ENCODE assay signal across 25 cellular contexts in genomic region chr6:128000363-128000762, GRCh38.
A peak's percentile ranks its signal among the peaks of the same experiment; 100 is the strongest.
DNase-seq lines count a peak whose midpoint lies in the region; ATAC-seq, FAIRE-seq and TF ChIP-seq lines count a peak whose summit lies in the region.
"Had no signal": no experiment of that assay in that cellular context is flagged by ENCODE, and none has a peak within 500 bp of the region (broad histone marks: within the 10 kb centered on the region; RNA-seq: fewer than 3 reads in every experiment).

No MANE protein-coding gene starts in this region.

- H3K4me3 Mint-ChIP-seq in activated CD8-positive, alpha-beta T cell treated with anti-CD3 and anti-CD28 coated beads for 36 hours = peak overlapping the region; percentile 7
- no peak overlapping the region for H3K4me3 Mint-ChIP-seq in activated CD8-positive, alpha-beta T cell treated with anti-CD3 and anti-CD28 coated beads, Interleukin-2, amount 10 ng/mL, durations not matched to agents 7 days and 5 days
- H3K4me3 Mint-ChIP-seq in WTC11 = no peak overlapping the region
- peak overlapping the region; percentile 49 to 61 for H3K4me3 Mint-ChIP-seq in stimulated activated naive CD8-positive, alpha-beta T cell treated with anti-CD3 and anti-CD28 coated beads, Interleukin-15, amount 100 ng/mL, for 72 hours
- H3K4me3 Mint-ChIP-seq in endothelial cell (ENCODE audit: unreplicated experiment) = no peak overlapping the region
- H3K4me3 Mint-ChIP-seq: CD4-positive, alpha-beta memory T cell had no signal

- H3K9me1 ChIP-seq in endothelial cell of umbilical vein (replicated peaks; ENCODE audit: control insufficient read depth, extremely low read depth, insufficient read depth, low read length) = peaks cover 2% of the 10 kb centered on the region

- H3K9ac ChIP-seq in endothelial cell of umbilical vein (replicated peaks; ENCODE audit: extremely low read depth, insufficient read depth, low read length) = no peak overlapping the region
- H3K9ac ChIP-seq: BLaER1 treated with 17β-estradiol and CSF1 and Interleukin-3, amounts not matched to agents 10 nM and 100 nM had no signal

- no peak overlapping the region for H2AFZ ChIP-seq in endothelial cell of umbilical vein (ENCODE audit: low read depth, low read length)

- BruUV-seq in endothelial cell of umbilical vein (replicated peaks; lab: Mats Ljungman, UMichigan) = no TSS peak

- no peak for TF ChIP-seq POLR2A in endothelial cell of umbilical vein (IDR thresholded peaks at IDR 0.05; ENCODE audit: low read depth, low read length)

- CTCF ChIA-PET in activated CD8-positive, alpha-beta T cell treated with anti-CD3 and anti-CD28 coated beads for 36 hours (lab: Charles Lee) = no interaction called here
- CTCF ChIA-PET in activated CD8-positive, alpha-beta T cell treated with anti-CD3 and anti-CD28 coated beads, Interleukin-2, amount 10 ng/mL, durations not matched to agents 7 days and 5 days (lab: Charles Lee) = interaction anchor here (0.6 to 1.2 kb wide), 3 partner anchors 10 to 15 kb away, joined by 3 to 4 read pairs (median 4); no protein-coding TSS in a partner anchor
- CTCF ChIA-PET in WTC11 (lab: Charles Lee) = interaction anchor here (1.0 kb wide), 1 partner anchor 145 kb away, joined by 4 read pairs; no protein-coding TSS in a partner anchor
- CTCF ChIA-PET in endothelial cell of umbilical vein (lab: Charles Lee) = interaction anchor here (1.1 kb wide), 1 partner anchor 12 kb away, joined by 3 read pairs; no protein-coding TSS in a partner anchor

- ATAC-seq in activated CD8-positive, alpha-beta T cell treated with anti-CD3 and anti-CD28 coated beads for 36 hours = peak; percentile 60
- ATAC-seq in activated CD8-positive, alpha-beta T cell treated with anti-CD3 and anti-CD28 coated beads, Interleukin-2, amount 10 ng/mL, durations not matched to agents 7 days and 5 days = no peak
- ATAC-seq in WTC11 = no peak
- peak; percentile 53 for ATAC-seq in stimulated activated naive CD8-positive, alpha-beta T cell treated with anti-CD3 and anti-CD28 coated beads, Interleukin-15, amount 100 ng/mL, for 72 hours
- no peak for ATAC-seq in GM18873 (IDR thresholded peaks at IDR 0.05; ENCODE audit: low FRiP score, unreplicated experiment)
- ATAC-seq: HepG2, K562 had no signal

- peaks cover 0 to 2% of the 10 kb centered on the region in 2 experiments for H3K36me3 ChIP-seq in endothelial cell of umbilical vein (ENCODE audit: control insufficient read depth in 2 of 2, extremely low read depth in 1 of 2, insufficient read depth in 2 of 2, low read length in 2 of 2)
- H3K36me3 ChIP-seq: BLaER1 treated with 17β-estradiol and CSF1 and Interleukin-3, amounts not matched to agents 10 nM and 100 nM had no signal

- H3K79me2 ChIP-seq in endothelial cell of umbilical vein (ENCODE audit: control insufficient read depth, insufficient read depth, low read length) = no peaks in the 10 kb centered on the region

- DNase-seq in activated CD8-positive, alpha-beta T cell treated with anti-CD3 and anti-CD28 coated beads for 36 hours = no peak
- DNase-seq in activated CD8-positive, alpha-beta T cell treated with anti-CD3 and anti-CD28 coated beads, Interleukin-2, amount 10 ng/mL, durations not matched to agents 7 days and 5 days = no peak
- DNase-seq in WTC11 (ENCODE audit: low spot score) (no peak), endothelial cell of umbilical vein (ENCODE audit: low read depth, low spot score) (peak; percentile 28), endothelial cell (ENCODE audit: low spot score) (no peak)
- DNase-seq in stimulated activated naive CD8-positive, alpha-beta T cell treated with anti-CD3 and anti-CD28 coated beads, Interleukin-15, amount 100 ng/mL, for 72 hours = no peak
- DNase-seq in activated effector memory CD4-positive, alpha-beta T cell treated with anti-CD3 and anti-CD28 coated beads, Interleukin-2, amount 50 U/mL, for 16 hours = no peak
- DNase-seq: ACHN; Calu3; CD4-positive, alpha-beta memory T cell; MM.1S; NCI-H1048; NCI-H1417 treated with DMSO at 0.1 percent for 48 hours; NCI-H187; NCI-H446 treated with DMSO at 0.1 percent for 48 hours; NCI-H526 treated with DMSO at 0.1 percent for 48 hours; Right ventricle myocardium superior had no signal

- dilution Hi-C loops in endothelial cell of umbilical vein (cut with MboI; ENCODE audit: extremely low pct_ligation_motif_present, low sequenced_read_pairs) = no loop called here

- no peak overlapping the region for H3K27ac ChIP-seq in endothelial cell of umbilical vein (ENCODE audit: insufficient read depth, low read depth, low read length)
- H3K27ac ChIP-seq: 22Rv1; BLaER1 treated with 17β-estradiol and CSF1 and Interleukin-3, amounts not matched to agents 10 nM and 100 nM had no signal

- FAIRE-seq in endothelial cell of umbilical vein (lab: Jason Lieb, UNC) = no peak
- FAIRE-seq: G401.6, GM12892, H54, HepG2, K562 had no signal

- H3K27me3 ChIP-seq in endothelial cell of umbilical vein (ENCODE audit: control insufficient read depth in 2 of 2, insufficient read depth in 2 of 2, low read length in 2 of 2) = no peaks in the 10 kb centered on the region
- H3K27me3 ChIP-seq: BLaER1 treated with 17β-estradiol and CSF1 and Interleukin-3, amounts not matched to agents 10 nM and 100 nM had no signal

- H3K4me1 ChIP-seq in endothelial cell of umbilical vein (ENCODE audit: control insufficient read depth, extremely low read depth, insufficient read depth, low read length) = no peaks in the 10 kb centered on the region
- H3K4me1 ChIP-seq: BLaER1 treated with 17β-estradiol and CSF1 and Interleukin-3, amounts not matched to agents 10 nM and 100 nM had no signal

- no peaks in the 10 kb centered on the region for H4K20me1 ChIP-seq in endothelial cell of umbilical vein (replicated peaks; ENCODE audit: control insufficient read depth, extremely low read depth, insufficient read depth, low read length)
- H4K20me1 ChIP-seq: BLaER1 treated with 17β-estradiol and CSF1 and Interleukin-3, amounts not matched to agents 10 nM and 100 nM had no signal

- intact Hi-C loops in activated CD8-positive, alpha-beta T cell treated with anti-CD3 and anti-CD28 coated beads for 36 hours (cut with micrococcal nuclease) = no loop called here
- intact Hi-C loops in endothelial cell of umbilical vein (cut with micrococcal nuclease) = no loop called here

- H3K4me3 ChIP-seq in endothelial cell of umbilical vein (replicated peaks in 1 of 3; ENCODE audit: insufficient read depth in 1 of 3, low read depth in 1 of 3, low read length in 3 of 3) = no peak overlapping the region
- H3K4me3 ChIP-seq: BLaER1 treated with 17β-estradiol and CSF1 and Interleukin-3, amounts not matched to agents 10 nM and 100 nM; K562 had no signal

- peaks cover 2% of the 10 kb centered on the region for H3K36me3 Mint-ChIP-seq in activated CD8-positive, alpha-beta T cell treated with anti-CD3 and anti-CD28 coated beads for 36 hours (ENCODE audit: low read depth)
- peaks cover 22% of the 10 kb centered on the region for H3K36me3 Mint-ChIP-seq in activated CD8-positive, alpha-beta T cell treated with anti-CD3 and anti-CD28 coated beads, Interleukin-2, amount 10 ng/mL, durations not matched to agents 7 days and 5 days (ENCODE audit: low read depth)
- no peaks in the 10 kb centered on the region for H3K36me3 Mint-ChIP-seq in WTC11
- no peaks in the 10 kb centered on the region for H3K36me3 Mint-ChIP-seq in endothelial cell (ENCODE audit: low read depth, unreplicated experiment)
- H3K36me3 Mint-ChIP-seq: CD4-positive, alpha-beta memory T cell had no signal

- H3K4me2 ChIP-seq in endothelial cell of umbilical vein (ENCODE audit: insufficient read depth, low read length) = no peak overlapping the region
- H3K4me2 ChIP-seq: BLaER1 treated with 17β-estradiol and CSF1 and Interleukin-3, amounts not matched to agents 10 nM and 100 nM had no signal

- no peak for TF ChIP-seq CTCF in activated CD8-positive, alpha-beta T cell treated with anti-CD3 and anti-CD28 coated beads for 36 hours (IDR thresholded peaks at IDR 0.05)
- no peak for TF ChIP-seq CTCF in WTC11 (IDR thresholded peaks at IDR 0.05)
- no peak for TF ChIP-seq CTCF in endothelial cell of umbilical vein (IDR thresholded peaks at IDR 0.05; ENCODE audit: extremely low read depth in 1 of 2, insufficient read depth in 1 of 2, low read depth in 1 of 2, low read length in 2 of 2)
- no peak for TF ChIP-seq CTCF in endothelial cell (IDR thresholded peaks at IDR 0.05; ENCODE audit: unreplicated experiment)

- peaks cover 61% of the 10 kb centered on the region for H3K4me1 Mint-ChIP-seq in activated CD8-positive, alpha-beta T cell treated with anti-CD3 and anti-CD28 coated beads for 36 hours (ENCODE audit: low read depth)
- H3K4me1 Mint-ChIP-seq in activated CD8-positive, alpha-beta T cell treated with anti-CD3 and anti-CD28 coated beads, Interleukin-2, amount 10 ng/mL, durations not matched to agents 7 days and 5 days (ENCODE audit: low read depth) = peaks cover 51% of the 10 kb centered on the region
- H3K4me1 Mint-ChIP-seq in WTC11 (peaks cover 10% of the 10 kb centered on the region), endothelial cell (ENCODE audit: unreplicated experiment) (peaks cover 8% of the 10 kb centered on the region)
- H3K4me1 Mint-ChIP-seq in stimulated activated naive CD8-positive, alpha-beta T cell treated with anti-CD3 and anti-CD28 coated beads, Interleukin-15, amount 100 ng/mL, for 72 hours = peaks cover 62% of the 10 kb centered on the region

- no peaks in the 10 kb centered on the region for H3K9me3 ChIP-seq in endothelial cell of umbilical vein (replicated peaks; ENCODE audit: control insufficient read depth, insufficient read depth, low read length)
- H3K9me3 ChIP-seq: BLaER1 treated with 17β-estradiol and CSF1 and Interleukin-3, amounts not matched to agents 10 nM and 100 nM had no signal

- POLR2A ChIA-PET in activated CD8-positive, alpha-beta T cell treated with anti-CD3 and anti-CD28 coated beads for 36 hours (lab: Charles Lee) = no interaction called here
- POLR2A ChIA-PET in activated CD8-positive, alpha-beta T cell treated with anti-CD3 and anti-CD28 coated beads, Interleukin-2, amount 10 ng/mL, durations not matched to agents 7 days and 5 days (lab: Charles Lee) = no interaction called here
- POLR2A ChIA-PET in WTC11 (lab: Charles Lee) = no interaction called here
- POLR2A ChIA-PET in endothelial cell of umbilical vein (lab: Charles Lee) = no interaction called here

- H3K27ac Mint-ChIP-seq in activated CD8-positive, alpha-beta T cell treated with anti-CD3 and anti-CD28 coated beads for 36 hours = peak overlapping the region; percentile 53
- no peak overlapping the region for H3K27ac Mint-ChIP-seq in activated CD8-positive, alpha-beta T cell treated with anti-CD3 and anti-CD28 coated beads, Interleukin-2, amount 10 ng/mL, durations not matched to agents 7 days and 5 days
- H3K27ac Mint-ChIP-seq in WTC11 (peak overlapping the region; percentile 7; the same call in 1 of the 2 replicates), endothelial cell (ENCODE audit: unreplicated experiment) (no peak overlapping the region)
- peak overlapping the region in 1 of 2 donors; percentile 9 for H3K27ac Mint-ChIP-seq in stimulated activated naive CD8-positive, alpha-beta T cell treated with anti-CD3 and anti-CD28 coated beads, Interleukin-15, amount 100 ng/mL, for 72 hours
- H3K27ac Mint-ChIP-seq: CD4-positive, alpha-beta memory T cell had no signal

- no peaks in the 10 kb centered on the region for H3K9me3 Mint-ChIP-seq in activated CD8-positive, alpha-beta T cell treated with anti-CD3 and anti-CD28 coated beads for 36 hours
- H3K9me3 Mint-ChIP-seq in activated CD8-positive, alpha-beta T cell treated with anti-CD3 and anti-CD28 coated beads, Interleukin-2, amount 10 ng/mL, durations not matched to agents 7 days and 5 days (ENCODE audit: insufficient read depth) = peaks cover 5% of the 10 kb centered on the region
- no peaks in the 10 kb centered on the region for H3K9me3 Mint-ChIP-seq in WTC11
- no peaks in the 10 kb centered on the region for H3K9me3 Mint-ChIP-seq in stimulated activated naive CD8-positive, alpha-beta T cell treated with anti-CD3 and anti-CD28 coated beads, Interleukin-15, amount 100 ng/mL, for 72 hours
- H3K9me3 Mint-ChIP-seq in endothelial cell (ENCODE audit: unreplicated experiment) = no peaks in the 10 kb centered on the region
- H3K9me3 Mint-ChIP-seq: CD4-positive, alpha-beta memory T cell had no signal

- H3K27me3 Mint-ChIP-seq in activated CD8-positive, alpha-beta T cell treated with anti-CD3 and anti-CD28 coated beads for 36 hours = no peaks in the 10 kb centered on the region
- no peaks in the 10 kb centered on the region for H3K27me3 Mint-ChIP-seq in activated CD8-positive, alpha-beta T cell treated with anti-CD3 and anti-CD28 coated beads, Interleukin-2, amount 10 ng/mL, durations not matched to agents 7 days and 5 days (ENCODE audit: low read depth)
- H3K27me3 Mint-ChIP-seq in WTC11 (ENCODE audit: low read depth) (no peaks in the 10 kb centered on the region), endothelial cell (ENCODE audit: unreplicated experiment) (no peaks in the 10 kb centered on the region)
- no peaks in the 10 kb centered on the region for H3K27me3 Mint-ChIP-seq in stimulated activated naive CD8-positive, alpha-beta T cell treated with anti-CD3 and anti-CD28 coated beads, Interleukin-15, amount 100 ng/mL, for 72 hours
- H3K27me3 Mint-ChIP-seq: CD4-positive, alpha-beta memory T cell had no signal

Comparison
In these comparisons a context has a peak if more than half of its experiments do, and no peak if none do; other contexts are left out.
1. ATAC-seq: peak in activated CD8-positive, alpha-beta T cell treated with anti-CD3 and anti-CD28 coated beads for 36 hours (single experiment) and stimulated activated naive CD8-positive, alpha-beta T cell treated with anti-CD3 and anti-CD28 coated beads, Interleukin-15, amount 100 ng/mL, for 72 hours (single experiment); none in activated CD8-positive, alpha-beta T cell treated with anti-CD3 and anti-CD28 coated beads, Interleukin-2, amount 10 ng/mL, durations not matched to agents 7 days and 5 days (single experiment), WTC11 (single experiment) and GM18873 (single experiment).
2. H3K27ac Mint-ChIP-seq: peak in activated CD8-positive, alpha-beta T cell treated with anti-CD3 and anti-CD28 coated beads for 36 hours (single experiment) and WTC11 (single experiment); none in activated CD8-positive, alpha-beta T cell treated with anti-CD3 and anti-CD28 coated beads, Interleukin-2, amount 10 ng/mL, durations not matched to agents 7 days and 5 days (single experiment) and endothelial cell (single experiment).
3. H3K4me3 Mint-ChIP-seq: peak in activated CD8-positive, alpha-beta T cell treated with anti-CD3 and anti-CD28 coated beads for 36 hours (single experiment) and stimulated activated naive CD8-positive, alpha-beta T cell treated with anti-CD3 and anti-CD28 coated beads, Interleukin-15, amount 100 ng/mL, for 72 hours (2 of 2); none in activated CD8-positive, alpha-beta T cell treated with anti-CD3 and anti-CD28 coated beads, Interleukin-2, amount 10 ng/mL, durations not matched to agents 7 days and 5 days (single experiment), WTC11 (single experiment) and endothelial cell (single experiment).